In the genomic region with DNA sequence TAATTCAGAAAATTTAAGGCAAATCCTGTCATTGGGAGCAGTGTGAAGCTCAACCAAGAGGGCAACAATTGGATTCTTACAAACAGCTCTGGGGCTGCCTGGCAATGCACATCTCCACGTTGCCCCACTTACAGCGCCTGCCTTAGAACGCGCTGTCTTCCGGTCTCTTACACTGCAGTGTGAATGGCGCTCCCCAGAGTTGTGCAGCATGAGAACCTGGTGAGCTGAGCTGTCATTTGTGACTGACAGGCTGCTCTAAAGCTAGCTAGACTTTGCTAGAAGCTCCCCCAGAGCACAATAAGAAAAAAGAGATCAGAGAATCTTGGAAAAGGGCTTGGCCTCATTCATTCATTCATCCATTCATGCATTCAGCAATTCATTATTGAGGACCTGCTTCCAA, we compare ENCODE assay signal across 1 cellular context.
TF ChIP-seq lines count a peak whose summit lies in the region.

No MANE protein-coding gene starts in this region.

TF ChIP-seq in K562, 482 proteins besides CTCF, POLR2A, EP300 and RAD21 (continued from another document):
- TF ChIP-seq, protein P1, sequence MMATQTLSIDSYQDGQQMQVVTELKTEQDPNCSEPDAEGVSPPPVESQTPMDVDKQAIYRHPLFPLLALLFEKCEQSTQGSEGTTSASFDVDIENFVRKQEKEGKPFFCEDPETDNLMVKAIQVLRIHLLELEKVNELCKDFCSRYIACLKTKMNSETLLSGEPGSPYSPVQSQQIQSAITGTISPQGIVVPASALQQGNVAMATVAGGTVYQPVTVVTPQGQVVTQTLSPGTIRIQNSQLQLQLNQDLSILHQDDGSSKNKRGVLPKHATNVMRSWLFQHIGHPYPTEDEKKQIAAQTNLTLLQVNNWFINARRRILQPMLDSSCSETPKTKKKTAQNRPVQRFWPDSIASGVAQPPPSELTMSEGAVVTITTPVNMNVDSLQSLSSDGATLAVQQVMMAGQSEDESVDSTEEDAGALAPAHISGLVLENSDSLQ (IDR thresholded peaks at IDR 0.05): peak; percentile 68
- TF ChIP-seq ZNF384 (IDR thresholded peaks at IDR 0.05; ENCODE audit: low read depth, low read length) (no peak), TAF7 (tag; IDR thresholded peaks at IDR 0.05) (no peak), MED1 (CRISPR knock-in tag; IDR thresholded peaks at IDR 0.05; ENCODE audit: borderline replicate concordance) (no peak), FOSL1 (tag; conservative IDR thresholded peaks at IDR 0.05) (no peak), CBX3 (IDR thresholded peaks at IDR 0.05; ENCODE audit: borderline replicate concordance in 1 of 2, low read length in 2 of 2) (no peak), HLTF (IDR thresholded peaks at IDR 0.05) (no peak), LARP7 (IDR thresholded peaks at IDR 0.05) (no peak)
- TF ChIP-seq, protein P2, sequence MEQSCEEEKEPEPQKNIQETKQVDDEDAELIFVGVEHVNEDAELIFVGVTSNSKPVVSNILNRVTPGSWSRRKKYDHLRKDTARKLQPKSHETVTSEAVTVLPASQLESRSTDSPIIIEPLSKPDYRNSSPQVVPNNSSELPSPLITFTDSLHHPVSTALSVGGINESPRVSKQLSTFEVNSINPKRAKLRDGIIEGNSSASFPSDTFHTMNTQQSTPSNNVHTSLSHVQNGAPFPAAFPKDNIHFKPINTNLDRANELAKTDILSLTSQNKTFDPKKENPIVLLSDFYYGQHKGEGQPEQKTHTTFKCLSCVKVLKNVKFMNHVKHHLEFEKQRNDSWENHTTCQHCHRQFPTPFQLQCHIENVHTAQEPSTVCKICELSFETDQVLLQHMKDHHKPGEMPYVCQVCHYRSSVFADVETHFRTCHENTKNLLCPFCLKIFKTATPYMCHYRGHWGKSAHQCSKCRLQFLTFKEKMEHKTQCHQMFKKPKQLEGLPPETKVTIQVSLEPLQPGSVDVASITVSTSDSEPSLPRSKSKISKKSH (CRISPR knock-in tag; IDR thresholded peaks at IDR 0.05): no peak
